8 cellular contexts compared by ENCODE assay signal in genomic region chr16:66605177-66605999, GRCh38. TPM values are rescaled to one million over a fixed set of nuclear protein-coding genes. Genes with fewer than 3 reads are reported as not detected.
DNase-seq lines count a peak whose midpoint lies in the region; ATAC-seq and TF ChIP-seq lines count a peak whose summit lies in the region.

No MANE protein-coding gene starts in this region.

- H3K27me3 Mint-ChIP-seq in T-helper 2 cell treated with Interferon-gamma antibody and Interleukin-4, amounts not matched to agents 5 μg/mL and 100 μg/mL, for 36 hours (ENCODE audit: low read depth), result no peaks in the 10 kb centered on the region
- H3K27me3 Mint-ChIP-seq in dendritic cell treated with granulocyte-macrophage colony-stimulating factor and Interleukin-4, amounts not matched to agents 40 ng/mL and 50 ng/mL, for 4 days, result peaks cover 13% of the 10 kb centered on the region
- H3K27me3 Mint-ChIP-seq in stimulated activated naive B cell treated with anti-CD40 and anti-IgM and Interleukin-4, amounts not matched to agents 10 μg/mL and 1 μg/mL and 100 μg/mL, for 72 hours, result peaks cover 33 to 35% of the 10 kb centered on the region in 2 donors

- 11 to 12% methylated on average over 21 to 41 of the region's 62 CpGs for WGBS in lower leg skin, 2 donors

- peak; percentile 68 for DNase-seq in GM10248 (ENCODE audit: extremely low spot score)
- DNase-seq in T-helper 2 cell treated with Interferon-gamma antibody and Interleukin-4, amounts not matched to agents 5 μg/mL and 100 μg/mL, for 36 hours (ENCODE audit: low spot score), result peak; percentile 52
- DNase-seq in lower leg skin (ENCODE audit: low spot score in 2 of 2), result peak in 1 of 2 donors; percentile 94
- no peak for DNase-seq in stimulated activated naive B cell treated with anti-CD40 and anti-IgM and Interleukin-4, amounts not matched to agents 10 μg/mL and 1 μg/mL and 100 μg/mL, for 72 hours
- DNase-seq in midbrain (lab: John Stamatoyannopoulos, UW), result no peak

- peak overlapping the region; percentile 85 for H3K4me3 Mint-ChIP-seq in T-helper 2 cell treated with Interferon-gamma antibody and Interleukin-4, amounts not matched to agents 5 μg/mL and 100 μg/mL, for 36 hours
- peak overlapping the region; percentile 84 for H3K4me3 Mint-ChIP-seq in dendritic cell treated with granulocyte-macrophage colony-stimulating factor and Interleukin-4, amounts not matched to agents 40 ng/mL and 50 ng/mL, for 4 days
- peak overlapping the region; percentile 75 to 81 for H3K4me3 Mint-ChIP-seq in stimulated activated naive B cell treated with anti-CD40 and anti-IgM and Interleukin-4, amounts not matched to agents 10 μg/mL and 1 μg/mL and 100 μg/mL, for 72 hours

- POLR2A ChIA-PET in GM10248 (lab: Yijun Ruan, JAX), result no interaction called here

- TF ChIP-seq POLR2A in lower leg skin (IDR thresholded peaks at IDR 0.05), result no peak

- peaks cover 40% of the 10 kb centered on the region for H3K4me1 Mint-ChIP-seq in T-helper 2 cell treated with Interferon-gamma antibody and Interleukin-4, amounts not matched to agents 5 μg/mL and 100 μg/mL, for 36 hours (ENCODE audit: low read depth)
- peaks cover 52% of the 10 kb centered on the region for H3K4me1 Mint-ChIP-seq in dendritic cell treated with granulocyte-macrophage colony-stimulating factor and Interleukin-4, amounts not matched to agents 40 ng/mL and 50 ng/mL, for 4 days (ENCODE audit: low read depth)
- peaks cover 25 to 54% of the 10 kb centered on the region in 2 donors for H3K4me1 Mint-ChIP-seq in stimulated activated naive B cell treated with anti-CD40 and anti-IgM and Interleukin-4, amounts not matched to agents 10 μg/mL and 1 μg/mL and 100 μg/mL, for 72 hours

- peak overlapping the region; percentile 83 for H3K27ac Mint-ChIP-seq in T-helper 2 cell treated with Interferon-gamma antibody and Interleukin-4, amounts not matched to agents 5 μg/mL and 100 μg/mL, for 36 hours
- peak overlapping the region; percentile 88 for H3K27ac Mint-ChIP-seq in dendritic cell treated with granulocyte-macrophage colony-stimulating factor and Interleukin-4, amounts not matched to agents 40 ng/mL and 50 ng/mL, for 4 days
- H3K27ac Mint-ChIP-seq in stimulated activated naive B cell treated with anti-CD40 and anti-IgM and Interleukin-4, amounts not matched to agents 10 μg/mL and 1 μg/mL and 100 μg/mL, for 72 hours, result no peak overlapping the region

- TF ChIP-seq CTCF in GM10248 (IDR thresholded peaks at IDR 0.05; ENCODE audit: control extremely low read depth, extremely low read depth, low read depth, missing control alignments) (no peak), lower leg skin (IDR thresholded peaks at IDR 0.05) (no peak)

- ATAC-seq in HG02981 (IDR thresholded peaks at IDR 0.05; ENCODE audit: unreplicated experiment) (peak; percentile 0), GM21381 (IDR thresholded peaks at IDR 0.05; ENCODE audit: unreplicated experiment) (no peak)
- peak; percentile 12 for ATAC-seq in stimulated activated naive B cell treated with anti-CD40 and anti-IgM and Interleukin-4, amounts not matched to agents 10 μg/mL and 1 μg/mL and 100 μg/mL, for 72 hours (replicated peaks)

- peaks cover 8% of the 10 kb centered on the region for H3K9me3 Mint-ChIP-seq in T-helper 2 cell treated with Interferon-gamma antibody and Interleukin-4, amounts not matched to agents 5 μg/mL and 100 μg/mL, for 36 hours
- peaks cover 9% of the 10 kb centered on the region for H3K9me3 Mint-ChIP-seq in dendritic cell treated with granulocyte-macrophage colony-stimulating factor and Interleukin-4, amounts not matched to agents 40 ng/mL and 50 ng/mL, for 4 days
- H3K9me3 Mint-ChIP-seq in stimulated activated naive B cell treated with anti-CD40 and anti-IgM and Interleukin-4, amounts not matched to agents 10 μg/mL and 1 μg/mL and 100 μg/mL, for 72 hours, result peaks cover 7 to 12% of the 10 kb centered on the region in 2 donors

- peak overlapping the region; percentile 55 for H3K4me3 ChIP-seq in lower leg skin (ENCODE audit: low read depth, poor library complexity, severe bottlenecking)

- CTCF ChIA-PET in GM10248 (lab: Yijun Ruan, JAX), result interaction anchor here (0.5 to 3.3 kb wide), 10 partner anchors 11 to 263 kb away, joined by 3 to 23 read pairs (median 3); no protein-coding TSS in a partner anchor

- intact Hi-C loops in dendritic cell treated with granulocyte-macrophage colony-stimulating factor and Interleukin-4, amounts not matched to agents 40 ng/mL and 50 ng/mL, for 4 days (cut with micrococcal nuclease), result loop anchor here (5.0 kb wide), 3 partner anchors 83 to 198 kb away; partner anchors contain the start of gene CMTM4
- intact Hi-C loops in lower leg skin (cut with DNase I; ENCODE audit: low total_unique reads), result no loop called here

- H3K36me3 Mint-ChIP-seq in T-helper 2 cell treated with Interferon-gamma antibody and Interleukin-4, amounts not matched to agents 5 μg/mL and 100 μg/mL, for 36 hours (ENCODE audit: low read depth), result peaks cover 38% of the 10 kb centered on the region
- peaks cover 62% of the 10 kb centered on the region for H3K36me3 Mint-ChIP-seq in dendritic cell treated with granulocyte-macrophage colony-stimulating factor and Interleukin-4, amounts not matched to agents 40 ng/mL and 50 ng/mL, for 4 days (ENCODE audit: low read depth)
- peaks cover 20 to 21% of the 10 kb centered on the region in 2 donors for H3K36me3 Mint-ChIP-seq in stimulated activated naive B cell treated with anti-CD40 and anti-IgM and Interleukin-4, amounts not matched to agents 10 μg/mL and 1 μg/mL and 100 μg/mL, for 72 hours

RNA-seq across cellular contexts. Expression of gene CMTM3, which starts 0.9 kb away (rescaled TPM):
- total RNA-seq in lower leg skin, result 10 to 100 TPM in 2 of 4 donors, 1 to 10 TPM in 2; 7.9 to 15.9 (median 10.0) TPM

RNA-seq across cellular contexts. Expression of gene CMTM2, which starts 26.1 kb away (rescaled TPM):
- under 1 TPM in 1 of 4 donors, not detected in 3; 0.26 TPM for total RNA-seq in lower leg skin

RNA-seq across cellular contexts. Expression of gene CMTM1, which starts 39.1 kb away (rescaled TPM):
- 1 to 10 TPM in 2 of 4 donors, under 1 TPM in 1, not detected in 1; 0.39 to 2.1 (median 1.9) TPM for total RNA-seq in lower leg skin

RNA-seq across cellular contexts. Expression of gene CKLF, which starts 53.0 kb away (rescaled TPM):
- 10 to 100 TPM; 10.2 to 24.8 (median 17.5) TPM for total RNA-seq in lower leg skin

RNA-seq across cellular contexts. Expression of gene TK2, which starts 55.5 kb away (rescaled TPM):
- 10 to 100 TPM; 15.3 to 28.3 (median 22.6) TPM for total RNA-seq in lower leg skin

Comparison
In these comparisons a context has a peak if more than half of its experiments do, and no peak if none do; other contexts are left out.
1. DNase-seq: peak in GM10248 (single experiment) and T-helper 2 cell treated with Interferon-gamma antibody and Interleukin-4, amounts not matched to agents 5 μg/mL and 100 μg/mL, for 36 hours (single experiment); none in stimulated activated naive B cell treated with anti-CD40 and anti-IgM and Interleukin-4, amounts not matched to agents 10 μg/mL and 1 μg/mL and 100 μg/mL, for 72 hours (single experiment) and midbrain (single experiment).
2. Peak in every context shown above with its lines, with median percentiles within 50 percentile points of each other: H3K4me3 Mint-ChIP-seq.